21 cellular contexts compared by ENCODE assay signal in the genomic region with DNA sequence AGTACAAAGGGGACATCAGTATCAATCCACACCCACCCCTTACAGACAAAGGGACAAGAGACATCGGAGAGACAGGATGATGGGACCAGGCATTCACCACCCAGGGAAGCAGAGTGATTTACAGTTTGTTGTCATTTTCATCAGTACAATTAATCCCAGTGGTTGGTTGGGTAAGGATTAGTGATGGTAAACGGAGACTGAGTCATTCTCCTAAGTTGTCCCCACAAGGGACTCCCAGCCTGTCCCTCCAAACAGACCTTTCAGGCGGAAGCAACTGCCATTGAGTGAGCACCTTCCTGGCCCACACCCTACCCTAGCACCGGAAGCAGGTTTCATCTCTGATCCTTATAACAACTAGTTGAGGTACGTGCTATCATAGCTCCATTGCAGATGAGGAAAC. TPM values are rescaled to one million over a fixed set of nuclear protein-coding genes. Genes with fewer than 3 reads are reported as not detected.
"Had no signal": no experiment of that assay in that cellular context is flagged by ENCODE, and none has a peak within 500 bp of the region (broad histone marks: within the 10 kb centered on the region; RNA-seq: fewer than 3 reads in every experiment).

No MANE protein-coding gene starts in this region.

- H3K27ac ChIP-seq: psoas muscle, testis had no signal

- H3K27me3 Mint-ChIP-seq: stimulated activated naive CD8-positive, alpha-beta T cell treated with anti-CD3 and anti-CD28 coated beads, Interleukin-15, Interleukin-2, amounts not matched to agents 100 ng/mL and 50 ng/mL, for 24 hours had no signal

- H3K9me3 ChIP-seq: testis had no signal

- H3K4me3 ChIP-seq: psoas muscle, testis had no signal

- FAIRE-seq: urothelium cell line had no signal

- H3K4me1 Mint-ChIP-seq: activated naive CD4-positive, alpha-beta T cell treated with anti-CD3 and anti-CD28 coated beads, Interleukin-2, amount 50 U/mL, for 24 hours; memory B cell had no signal

- H3K4me1 ChIP-seq: psoas muscle, testis had no signal

- H3K27me3 ChIP-seq: testis had no signal

- ATAC-seq: activated CD8-positive, alpha-beta T cell treated with anti-CD3 and anti-CD28 coated beads, Interleukin-2, amount 10 ng/mL, durations not matched to agents 7 days and 5 days had no signal

- H3K4me3 Mint-ChIP-seq: activated CD8-positive, alpha-beta T cell treated with anti-CD3 and anti-CD28 coated beads, Interleukin-2, amount 10 ng/mL, durations not matched to agents 7 days and 5 days; activated naive CD4-positive, alpha-beta T cell treated with anti-CD3 and anti-CD28 coated beads, Interleukin-2, amount 50 U/mL, for 24 hours; brain; memory B cell; nephron; stimulated activated naive CD8-positive, alpha-beta T cell treated with anti-CD3 and anti-CD28 coated beads, Interleukin-15, Interleukin-2, amounts not matched to agents 100 ng/mL and 50 ng/mL, for 24 hours had no signal

- H3K27ac Mint-ChIP-seq: activated CD8-positive, alpha-beta T cell treated with anti-CD3 and anti-CD28 coated beads, Interleukin-2, amount 10 ng/mL, durations not matched to agents 7 days and 5 days; activated naive CD4-positive, alpha-beta T cell treated with anti-CD3 and anti-CD28 coated beads, Interleukin-2, amount 50 U/mL, for 24 hours; memory B cell; stimulated activated naive CD8-positive, alpha-beta T cell treated with anti-CD3 and anti-CD28 coated beads, Interleukin-15, Interleukin-2, amounts not matched to agents 100 ng/mL and 50 ng/mL, for 24 hours had no signal

- DNase-seq: activated CD4-positive, alpha-beta T cell treated with anti-CD3 and anti-CD28 coated beads for 4 hours; activated CD8-positive, alpha-beta T cell treated with anti-CD3 and anti-CD28 coated beads, Interleukin-2, amount 10 ng/mL, durations not matched to agents 7 days and 5 days; amniotic stem cell; cerebellar nuclear complex; dermis blood vessel endothelial cell; erythroblast; foreskin fibroblast; glutamatergic neuron; occipital lobe; psoas muscle; stimulated activated CD4-positive, alpha-beta T cell treated with anti-CD3 and anti-CD28 coated beads, Interleukin-4, amount 100 ng/mL, for 1 hour; stimulated activated CD8-positive, alpha-beta memory T cell treated with anti-CD3 and anti-CD28 coated beads, Interleukin-4, amount 100 ng/mL, for 48 hours; SW 1271; T-helper 9 cell; testis had no signal

RNA-seq across cellular contexts. Expression of a gene that starts 11.2 kb away (rescaled TPM):
- total RNA-seq: activated CD8-positive, alpha-beta T cell treated with anti-CD3 and anti-CD28 coated beads, Interleukin-2, amount 10 ng/mL, durations not matched to agents 7 days and 5 days had no signal

RNA-seq across cellular contexts. Expression of a gene that starts 32.3 kb away (rescaled TPM):
- total RNA-seq: activated CD8-positive, alpha-beta T cell treated with anti-CD3 and anti-CD28 coated beads, Interleukin-2, amount 10 ng/mL, durations not matched to agents 7 days and 5 days; dermis blood vessel endothelial cell had no signal
